ENCODE assay signal across 10 cellular contexts in the genomic region with DNA sequence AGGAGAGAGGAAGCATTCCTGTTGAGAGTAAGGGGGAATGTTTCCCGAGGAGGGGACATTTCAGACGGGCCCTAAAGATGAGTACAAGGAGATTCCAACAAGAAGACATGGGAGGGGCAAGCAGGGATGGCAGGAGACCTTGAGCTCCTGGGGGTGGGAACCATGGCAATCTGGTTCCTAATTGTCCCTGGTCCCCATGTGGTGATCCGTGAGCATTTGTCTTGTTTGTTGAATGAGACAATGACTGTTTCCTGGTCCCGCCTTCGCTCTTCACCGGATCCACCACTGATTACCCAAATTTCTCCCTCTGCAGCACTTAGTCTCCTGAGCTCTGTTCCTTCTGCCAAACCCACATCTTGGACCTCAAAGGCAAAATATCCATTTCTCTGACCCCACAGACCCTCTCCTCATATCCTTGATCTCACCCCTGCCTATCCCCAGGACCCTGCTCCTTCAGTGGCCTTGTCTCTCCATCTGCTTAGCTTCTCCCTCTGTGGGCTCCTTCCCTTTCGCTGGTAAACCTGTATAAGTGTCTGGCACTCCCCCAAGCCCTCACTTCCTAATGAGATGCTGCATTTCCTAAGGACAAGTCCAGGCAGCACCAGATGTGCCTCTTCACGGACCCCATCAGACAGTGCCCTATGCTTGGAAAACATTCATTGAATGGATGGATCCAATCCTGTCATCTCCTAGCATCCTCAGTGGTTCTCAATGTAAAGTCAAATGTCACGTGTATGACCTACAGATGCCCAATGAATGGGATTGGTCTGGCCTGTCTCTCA.
"Had no signal": no experiment of that assay in that cellular context is flagged by ENCODE, and none has a peak within 500 bp of the region (broad histone marks: within the 10 kb centered on the region; RNA-seq: fewer than 3 reads in every experiment).

No MANE protein-coding gene starts in this region.

- H3K4me3 ChIP-seq: cardiac muscle cell, esophagus muscularis mucosa, lower lobe of right lung, right atrium auricular region, smooth muscle cell, tibial artery had no signal

- H3K36me3 ChIP-seq: cardiac muscle cell, esophagus muscularis mucosa, lower lobe of right lung, neutrophil, right atrium auricular region, tibial artery had no signal

- H3K4me2 ChIP-seq: smooth muscle cell had no signal

- H3K9me3 ChIP-seq: esophagus muscularis mucosa, lower lobe of right lung, neutrophil, right atrium auricular region, tibial artery had no signal

- H3K4me3 Mint-ChIP-seq: activated B cell treated with CpG ODN at 0.5 μM for 24 hours had no signal

- H3K27me3 ChIP-seq: esophagus muscularis mucosa, right atrium auricular region, tibial artery had no signal

- H3K27ac ChIP-seq: cardiac muscle cell, esophagus muscularis mucosa, lower lobe of right lung, right atrium auricular region, tibial artery had no signal

- H3K27ac Mint-ChIP-seq: activated B cell treated with CpG ODN at 0.5 μM for 24 hours had no signal

- ATAC-seq: naive thymus-derived CD4-positive, alpha-beta T cell had no signal

- DNase-seq: activated B cell treated with CpG ODN at 0.5 μM for 24 hours; activated CD4-positive, alpha-beta T cell treated with anti-CD3 and anti-CD28 coated beads, Interleukin-2, amount 50 U/mL, for 1 hour; naive thymus-derived CD4-positive, alpha-beta T cell; tibial artery had no signal

- H3K4me1 ChIP-seq: tibial artery had no signal

- H3K9me3 Mint-ChIP-seq: activated B cell treated with CpG ODN at 0.5 μM for 24 hours; naive thymus-derived CD4-positive, alpha-beta T cell had no signal
